18 cellular contexts compared by ENCODE assay signal in genomic region chr5:2879701-2880100, GRCh38.
"Had no signal": no experiment of that assay in that cellular context is flagged by ENCODE, and none has a peak within 500 bp of the region (broad histone marks: within the 10 kb centered on the region; RNA-seq: fewer than 3 reads in every experiment).

No MANE protein-coding gene starts in this region.

- DNase-seq: effector memory CD8-positive, alpha-beta T cell; gastrocnemius medialis; glutamatergic neuron; islet precursor cell; mammary epithelial cell; mucosa of descending colon; naive thymus-derived CD8-positive, alpha-beta T cell; posterior cingulate gyrus; small intestine; stimulated activated CD4-positive, alpha-beta T cell treated with anti-CD3 and anti-CD28 coated beads, Interleukin-12 subunit alpha, Interleukin-12 subunit beta, amount 100 ng/mL, for 4 hours; stimulated activated naive CD4-positive, alpha-beta T cell; stomach; substantia nigra; transverse colon had no signal

- FAIRE-seq: small intestine had no signal

- H3K4me3 Mint-ChIP-seq: effector memory CD8-positive, alpha-beta T cell; naive thymus-derived CD8-positive, alpha-beta T cell had no signal

- H3K27ac Mint-ChIP-seq: effector memory CD8-positive, alpha-beta T cell; naive thymus-derived CD8-positive, alpha-beta T cell had no signal

- H3K4me3 ChIP-seq: esophagus muscularis mucosa, gastrocnemius medialis, mucosa of descending colon, stomach, thoracic aorta, transverse colon had no signal

- H3K4me1 ChIP-seq: esophagus muscularis mucosa, gastrocnemius medialis, stomach, transverse colon had no signal

- H3K36me3 ChIP-seq: esophagus muscularis mucosa, gastrocnemius medialis, stomach, thoracic aorta, transverse colon had no signal

- H3K4me1 Mint-ChIP-seq: naive thymus-derived CD8-positive, alpha-beta T cell had no signal

- H3K27me3 ChIP-seq: esophagus muscularis mucosa, gastrocnemius medialis, stomach, transverse colon had no signal

- ATAC-seq: effector memory CD8-positive, alpha-beta T cell; gastrocnemius medialis; left lobe of liver; mucosa of descending colon; naive thymus-derived CD8-positive, alpha-beta T cell had no signal

- H3K27me3 Mint-ChIP-seq: effector memory CD8-positive, alpha-beta T cell; naive thymus-derived CD8-positive, alpha-beta T cell had no signal

- H3K27ac ChIP-seq: epithelial cell of prostate, esophagus muscularis mucosa, gastrocnemius medialis, stomach, thoracic aorta, transverse colon had no signal

- H3K9me3 ChIP-seq: gastrocnemius medialis had no signal
